ENCODE assay signal across 11 cellular contexts in the genomic region with DNA sequence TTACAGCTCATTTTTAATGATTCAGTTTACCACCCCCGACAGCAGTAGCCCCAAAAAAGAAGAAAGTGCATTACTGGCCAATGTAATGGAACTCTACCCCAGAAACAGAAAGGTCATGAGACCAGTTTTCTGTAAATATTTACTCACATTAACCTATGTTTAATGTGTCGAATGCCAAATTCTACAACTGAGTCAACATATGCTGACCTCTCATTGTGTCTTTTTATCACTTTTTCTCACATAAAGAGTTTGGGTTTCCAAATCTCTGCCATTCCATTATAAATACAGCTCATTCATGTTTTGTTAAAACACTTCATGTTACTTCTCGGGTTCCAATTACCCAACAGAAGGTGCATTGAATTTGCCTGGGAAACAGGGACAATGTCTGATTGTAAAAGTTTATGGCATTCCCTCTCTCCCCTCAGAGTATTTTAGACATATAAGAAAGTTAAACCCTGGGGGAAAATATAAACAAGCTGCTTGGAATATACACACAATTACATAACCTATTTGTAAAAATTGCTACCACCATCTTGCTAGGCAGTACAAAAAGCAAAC.
"Had no signal": no experiment of that assay in that cellular context is flagged by ENCODE, and none has a peak within 500 bp of the region (broad histone marks: within the 10 kb centered on the region; RNA-seq: fewer than 3 reads in every experiment).

No MANE protein-coding gene starts in this region.

- H3K36me3 ChIP-seq: neural progenitor cell, thyroid gland had no signal

- H3K9me3 ChIP-seq: thyroid gland had no signal

- FAIRE-seq: urothelium cell line had no signal

- H3K9ac ChIP-seq: neural progenitor cell, parathyroid adenoma had no signal

- H3K4me3 ChIP-seq: neural progenitor cell, thyroid gland had no signal

- H3K27me3 ChIP-seq: neural progenitor cell, thyroid gland had no signal

- H2AFZ ChIP-seq: neural progenitor cell, parathyroid adenoma had no signal

- H3K79me2 ChIP-seq: parathyroid adenoma had no signal

- H3K4me2 ChIP-seq: neural progenitor cell had no signal

- DNase-seq: activated CD4-positive, CD25-positive, alpha-beta regulatory T cell treated with anti-CD3 and anti-CD28 coated beads, Interleukin-2, amount 50 U/mL, for 72 hours; activated naive CD8-positive, alpha-beta T cell treated with anti-CD3 and anti-CD28 coated beads, Interleukin-2, amount 10 ng/mL, durations not matched to agents 7 days and 5 days; anterior cingulate cortex; dermis blood vessel endothelial cell; hypothalamus; kidney glomerular epithelial cell; retina; thyroid gland had no signal

- H3K27ac ChIP-seq: neural progenitor cell, parathyroid adenoma, thyroid gland had no signal
